Comparison of ENCODE assay signal across 7 cellular contexts in the genomic region with DNA sequence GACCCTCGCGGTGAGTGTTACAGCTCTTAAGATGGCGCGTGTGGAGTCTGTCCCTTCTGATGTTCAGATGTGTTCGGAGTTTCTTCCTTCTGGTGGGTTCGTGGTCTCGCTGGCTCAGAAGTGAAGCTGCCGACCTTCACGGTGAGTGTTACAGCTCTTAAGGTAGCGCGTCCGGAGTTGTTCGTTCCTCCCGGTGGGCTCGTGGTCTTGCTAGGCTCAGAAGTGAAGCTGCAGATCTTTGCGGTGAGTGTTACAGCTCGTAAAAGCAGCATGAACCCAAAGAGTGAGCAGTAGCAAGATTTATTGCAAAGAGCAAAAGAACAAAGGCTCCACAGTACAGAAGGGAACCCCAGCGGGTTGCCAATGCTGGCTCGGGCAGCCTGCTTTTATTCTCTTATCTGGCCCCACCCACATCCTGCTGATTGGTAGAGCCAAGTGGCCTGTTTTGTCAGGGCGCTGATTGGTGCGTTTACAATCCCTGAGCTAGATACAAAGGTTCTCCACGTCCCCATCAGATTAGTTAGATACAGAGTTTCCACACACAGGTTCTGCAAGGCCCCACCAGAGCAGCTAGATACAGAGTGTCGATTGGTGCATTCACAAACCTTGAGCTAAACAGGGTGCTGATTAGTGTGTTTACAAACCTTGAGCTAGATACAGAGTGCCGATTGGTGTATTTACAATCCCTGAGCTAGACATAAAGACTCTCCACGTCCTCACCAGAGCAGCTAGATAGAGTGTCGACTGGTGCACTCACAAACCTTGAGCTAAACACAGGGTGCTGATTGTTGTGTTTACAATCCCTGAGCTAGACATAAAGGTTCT. TPM values are rescaled to one million over a fixed set of nuclear protein-coding genes. Genes with fewer than 3 reads are reported as not detected.
DNase-seq lines count a peak whose midpoint lies in the region; TF ChIP-seq lines count a peak whose summit lies in the region.
"Not testable (repeated sequence)": the region's sequence is repeated elsewhere in the genome, so short reads cannot be mapped to it uniquely, and the experiment has no call there.

No MANE protein-coding gene starts in this region.

- H3K4me3 ChIP-seq in astrocyte of the spinal cord (ENCODE audit: low read depth, low read length) = not testable (repeated sequence)

- intact Hi-C loops in activated CD4-positive, alpha-beta memory T cell treated with anti-CD3 and anti-CD28 coated beads for 36 hours (cut with micrococcal nuclease); activated T-helper 1 cell treated with anti-CD3 and anti-CD28 coated beads, Interleukin-12 subunit alpha, Interleukin-12 subunit beta, Interleukin-2, Interleukin-4 antibody, amounts not matched to agents 30 ng/mL and 10 ng/mL and 1 ng/mL, durations not matched to agents 14 hours and 24 hours and 36 hours (cut with micrococcal nuclease): not testable (repeated sequence)

- not testable (repeated sequence) for TF ChIP-seq CTCF in astrocyte of the spinal cord (IDR thresholded peaks at IDR 0.05; ENCODE audit: low read depth, low read length)

- H3K27me3 Mint-ChIP-seq in activated CD4-positive, alpha-beta memory T cell treated with anti-CD3 and anti-CD28 coated beads for 36 hours; activated T-helper 1 cell treated with anti-CD3 and anti-CD28 coated beads, Interleukin-12 subunit alpha, Interleukin-12 subunit beta, Interleukin-2, Interleukin-4 antibody, amounts not matched to agents 30 ng/mL and 10 ng/mL and 1 ng/mL, durations not matched to agents 14 hours and 24 hours and 36 hours (ENCODE audit: insufficient read depth): not testable (repeated sequence)

- H3K36me3 Mint-ChIP-seq in activated CD4-positive, alpha-beta memory T cell treated with anti-CD3 and anti-CD28 coated beads for 36 hours; activated T-helper 1 cell treated with anti-CD3 and anti-CD28 coated beads, Interleukin-12 subunit alpha, Interleukin-12 subunit beta, Interleukin-2, Interleukin-4 antibody, amounts not matched to agents 30 ng/mL and 10 ng/mL and 1 ng/mL, durations not matched to agents 14 hours and 24 hours and 36 hours (ENCODE audit: low read depth): not testable (repeated sequence)

- in situ Hi-C loops in astrocyte of the spinal cord (cut with HindIII; ENCODE audit: low sequenced_read_pairs) = not testable (repeated sequence)

- DNase-seq in HEK293T (ENCODE audit: extremely low spot score); activated T-helper 1 cell treated with anti-CD3 and anti-CD28 coated beads, Interleukin-12 subunit alpha, Interleukin-12 subunit beta, Interleukin-2, Interleukin-4 antibody, amounts not matched to agents 30 ng/mL and 10 ng/mL and 1 ng/mL, durations not matched to agents 14 hours and 24 hours and 36 hours (ENCODE audit: low spot score): not testable (repeated sequence)
- DNase-seq in activated CD4-positive, alpha-beta memory T cell treated with anti-CD3 and anti-CD28 coated beads for 36 hours = peak; percentile 33
- DNase-seq in astrocyte of the spinal cord (ENCODE audit: low read depth, low spot score) (peak; percentile 38), medulla oblongata (ENCODE audit: extremely low spot score) (peak; percentile 47)
- peak; percentile 9 for DNase-seq in stimulated activated CD8-positive, alpha-beta memory T cell treated with anti-CD3 and anti-CD28 coated beads, Interleukin-12 subunit alpha, Interleukin-12 subunit beta, amount 100 ng/mL, for 1 hour (ENCODE audit: low read depth)

- CTCF ChIA-PET in HEK293T (lab: Yijun Ruan, JAX) = interaction anchor here (0.6 kb wide), 1 partner anchor 141 kb away, joined by 3 read pairs; no protein-coding TSS in a partner anchor
- CTCF ChIA-PET in activated CD4-positive, alpha-beta memory T cell treated with anti-CD3 and anti-CD28 coated beads for 36 hours (lab: Charles Lee) = interaction anchor here (1.7 to 1.8 kb wide), 2 partner anchors 30 to 94 kb away, joined by 6 to 7 read pairs; no protein-coding TSS in a partner anchor

- H3K27ac Mint-ChIP-seq in activated CD4-positive, alpha-beta memory T cell treated with anti-CD3 and anti-CD28 coated beads for 36 hours = peak overlapping the region; percentile 75
- peak overlapping the region; percentile 41 for H3K27ac Mint-ChIP-seq in activated T-helper 1 cell treated with anti-CD3 and anti-CD28 coated beads, Interleukin-12 subunit alpha, Interleukin-12 subunit beta, Interleukin-2, Interleukin-4 antibody, amounts not matched to agents 30 ng/mL and 10 ng/mL and 1 ng/mL, durations not matched to agents 14 hours and 24 hours and 36 hours

- TF ChIP-seq POLR2A in Raji (IDR thresholded peaks at IDR 0.05; ENCODE audit: insufficient read depth, low read depth, low read length) = 0 out of 2 replicates have a peak, but pooled peaks have one; percentile 15

- peak overlapping the region; percentile 59 for H3K4me3 Mint-ChIP-seq in activated CD4-positive, alpha-beta memory T cell treated with anti-CD3 and anti-CD28 coated beads for 36 hours
- peak overlapping the region; percentile 29 for H3K4me3 Mint-ChIP-seq in activated T-helper 1 cell treated with anti-CD3 and anti-CD28 coated beads, Interleukin-12 subunit alpha, Interleukin-12 subunit beta, Interleukin-2, Interleukin-4 antibody, amounts not matched to agents 30 ng/mL and 10 ng/mL and 1 ng/mL, durations not matched to agents 14 hours and 24 hours and 36 hours

- H3K4me1 Mint-ChIP-seq in activated CD4-positive, alpha-beta memory T cell treated with anti-CD3 and anti-CD28 coated beads for 36 hours (ENCODE audit: low read depth); activated T-helper 1 cell treated with anti-CD3 and anti-CD28 coated beads, Interleukin-12 subunit alpha, Interleukin-12 subunit beta, Interleukin-2, Interleukin-4 antibody, amounts not matched to agents 30 ng/mL and 10 ng/mL and 1 ng/mL, durations not matched to agents 14 hours and 24 hours and 36 hours (ENCODE audit: low read depth): not testable (repeated sequence)

- not testable (repeated sequence) for H3K9me3 Mint-ChIP-seq in activated CD4-positive, alpha-beta memory T cell treated with anti-CD3 and anti-CD28 coated beads for 36 hours; activated T-helper 1 cell treated with anti-CD3 and anti-CD28 coated beads, Interleukin-12 subunit alpha, Interleukin-12 subunit beta, Interleukin-2, Interleukin-4 antibody, amounts not matched to agents 30 ng/mL and 10 ng/mL and 1 ng/mL, durations not matched to agents 14 hours and 24 hours and 36 hours

- POLR2A ChIA-PET in HEK293T (lab: Yijun Ruan, JAX) = interaction anchor here (1.2 to 1.3 kb wide), 2 partner anchors 24 to 94 kb away, joined by 4 read pairs; a partner anchor contains a TSS
- POLR2A ChIA-PET in activated CD4-positive, alpha-beta memory T cell treated with anti-CD3 and anti-CD28 coated beads for 36 hours (lab: Charles Lee) = interaction anchor here (0.8 to 1.0 kb wide), 2 partner anchors 25 to 94 kb away, joined by 3 to 4 read pairs; no protein-coding TSS in a partner anchor

TF ChIP-seq in HEK293T, 16 proteins besides CTCF, POLR2A, EP300 and RAD21:
- peak; percentile 50; the same call in 1 of the 2 replicates for TF ChIP-seq ELF4 (IDR thresholded peaks at IDR 0.05)
- TF ChIP-seq LEF1 (IDR thresholded peaks at IDR 0.05; ENCODE audit: borderline replicate concordance) = peak; percentile 81; the same call in 1 of the 2 replicates
- peak; percentile 83 for TF ChIP-seq L3MBTL2 (conservative IDR thresholded peaks at IDR 0.05)
- TF ChIP-seq, protein P1, sequence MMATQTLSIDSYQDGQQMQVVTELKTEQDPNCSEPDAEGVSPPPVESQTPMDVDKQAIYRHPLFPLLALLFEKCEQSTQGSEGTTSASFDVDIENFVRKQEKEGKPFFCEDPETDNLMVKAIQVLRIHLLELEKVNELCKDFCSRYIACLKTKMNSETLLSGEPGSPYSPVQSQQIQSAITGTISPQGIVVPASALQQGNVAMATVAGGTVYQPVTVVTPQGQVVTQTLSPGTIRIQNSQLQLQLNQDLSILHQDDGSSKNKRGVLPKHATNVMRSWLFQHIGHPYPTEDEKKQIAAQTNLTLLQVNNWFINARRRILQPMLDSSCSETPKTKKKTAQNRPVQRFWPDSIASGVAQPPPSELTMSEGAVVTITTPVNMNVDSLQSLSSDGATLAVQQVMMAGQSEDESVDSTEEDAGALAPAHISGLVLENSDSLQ (IDR thresholded peaks at IDR 0.05) = peak; percentile 81

RNA-seq across cellular contexts. Expression of a gene that starts 5.9 kb away (rescaled TPM):
- 10 to 100 TPM; 31.9 to 34.4 TPM for total RNA-seq in activated CD4-positive, alpha-beta memory T cell treated with anti-CD3 and anti-CD28 coated beads for 36 hours
- 35.0 and 41.3 TPM in 2 replicates for total RNA-seq in activated T-helper 1 cell treated with anti-CD3 and anti-CD28 coated beads, Interleukin-12 subunit alpha, Interleukin-12 subunit beta, Interleukin-2, Interleukin-4 antibody, amounts not matched to agents 30 ng/mL and 10 ng/mL and 1 ng/mL, durations not matched to agents 14 hours and 24 hours and 36 hours

RNA-seq across cellular contexts. Expression of a gene that starts 18.0 kb away (rescaled TPM):
- total RNA-seq in activated CD4-positive, alpha-beta memory T cell treated with anti-CD3 and anti-CD28 coated beads for 36 hours = 10 to 100 TPM; 11.5 to 11.7 TPM
- total RNA-seq in activated T-helper 1 cell treated with anti-CD3 and anti-CD28 coated beads, Interleukin-12 subunit alpha, Interleukin-12 subunit beta, Interleukin-2, Interleukin-4 antibody, amounts not matched to agents 30 ng/mL and 10 ng/mL and 1 ng/mL, durations not matched to agents 14 hours and 24 hours and 36 hours = 31.9 and 32.9 TPM in 2 replicates

RNA-seq across cellular contexts. Expression of a gene that starts 22.6 kb away (rescaled TPM):
- 10 to 100 TPM; 60.3 to 67.9 TPM for total RNA-seq in activated CD4-positive, alpha-beta memory T cell treated with anti-CD3 and anti-CD28 coated beads for 36 hours
- 58.4 and 61.5 TPM in 2 replicates for total RNA-seq in activated T-helper 1 cell treated with anti-CD3 and anti-CD28 coated beads, Interleukin-12 subunit alpha, Interleukin-12 subunit beta, Interleukin-2, Interleukin-4 antibody, amounts not matched to agents 30 ng/mL and 10 ng/mL and 1 ng/mL, durations not matched to agents 14 hours and 24 hours and 36 hours

RNA-seq across cellular contexts. Expression of a gene that starts 24.0 kb away (rescaled TPM):
- total RNA-seq in activated CD4-positive, alpha-beta memory T cell treated with anti-CD3 and anti-CD28 coated beads for 36 hours = 10 to 100 TPM; 42.0 to 43.4 TPM
- total RNA-seq in activated T-helper 1 cell treated with anti-CD3 and anti-CD28 coated beads, Interleukin-12 subunit alpha, Interleukin-12 subunit beta, Interleukin-2, Interleukin-4 antibody, amounts not matched to agents 30 ng/mL and 10 ng/mL and 1 ng/mL, durations not matched to agents 14 hours and 24 hours and 36 hours = 69.8 and 72.2 TPM in 2 replicates

RNA-seq across cellular contexts. Expression of a gene that starts 28.7 kb away (rescaled TPM):
- total RNA-seq in activated CD4-positive, alpha-beta memory T cell treated with anti-CD3 and anti-CD28 coated beads for 36 hours = 10 to 100 TPM; 34.7 to 39.5 TPM
- 55.3 and 57.0 TPM in 2 replicates for total RNA-seq in activated T-helper 1 cell treated with anti-CD3 and anti-CD28 coated beads, Interleukin-12 subunit alpha, Interleukin-12 subunit beta, Interleukin-2, Interleukin-4 antibody, amounts not matched to agents 30 ng/mL and 10 ng/mL and 1 ng/mL, durations not matched to agents 14 hours and 24 hours and 36 hours
